Comparison of ENCODE assay signal across 23 cellular contexts in the genomic region with DNA sequence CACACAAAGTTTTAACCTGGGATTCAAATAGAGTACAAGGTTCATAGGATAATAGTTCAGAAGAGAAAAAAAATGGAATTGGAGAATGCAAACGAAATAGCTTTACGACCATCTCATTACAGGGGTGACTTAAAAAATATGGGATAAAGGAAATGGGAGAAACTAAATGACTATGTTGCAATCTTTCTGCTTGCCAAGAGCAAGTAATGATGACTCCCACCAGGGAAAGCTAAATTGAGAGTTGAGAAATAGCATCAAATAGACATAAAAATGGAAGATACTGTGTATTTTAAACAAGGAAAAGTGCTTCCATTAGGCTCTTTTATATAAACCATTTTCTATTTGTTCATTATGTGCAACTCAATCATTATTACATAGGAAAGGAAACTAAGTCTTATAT.
"Had no signal": no experiment of that assay in that cellular context is flagged by ENCODE, and none has a peak within 500 bp of the region (broad histone marks: within the 10 kb centered on the region; RNA-seq: fewer than 3 reads in every experiment).

No MANE protein-coding gene starts in this region.

- H3K27ac Mint-ChIP-seq: natural killer cell; stimulated activated memory B cell treated with anti-CD40 and anti-IgM and Interleukin-4, amounts not matched to agents 10 μg/mL and 1 μg/mL and 100 μg/mL, for 72 hours; type B pancreatic cell had no signal

- H3K4me1 Mint-ChIP-seq: natural killer cell; neural crest cell; stimulated activated memory B cell treated with anti-CD40 and anti-IgM and Interleukin-4, amounts not matched to agents 10 μg/mL and 1 μg/mL and 100 μg/mL, for 72 hours had no signal

- DNase-seq: dermis blood vessel endothelial cell; effector memory CD4-positive, alpha-beta T cell; foreskin melanocyte; glutamatergic neuron; kidney; left lung; lower lobe of right lung; natural killer cell; pancreas; spleen; stimulated activated CD4-positive, alpha-beta T cell treated with anti-CD3 and anti-CD28 coated beads, Interleukin-4, amount 100 ng/mL, for 4 hours; stimulated activated naive CD8-positive, alpha-beta T cell treated with anti-CD3 and anti-CD28 coated beads, Interleukin-15, Interleukin-2, amounts not matched to agents 100 U/mL and 50 U/mL, for 24 hours; substantia nigra; testis; tibial artery had no signal

- H3K4me1 ChIP-seq: esophagus muscularis mucosa, left lung, lower lobe of right lung, pancreas, spleen, testis, tibial artery had no signal

- H3K36me3 ChIP-seq: esophagus muscularis mucosa, left lung, lower lobe of right lung, neutrophil, pancreas, spleen, tibial artery had no signal

- ATAC-seq: left lung; lower lobe of right lung; natural killer cell; pancreas; sciatic nerve; stimulated activated memory B cell treated with anti-CD40 and anti-IgM and Interleukin-4, amounts not matched to agents 10 μg/mL and 1 μg/mL and 100 μg/mL, for 72 hours; stimulated activated naive CD8-positive, alpha-beta T cell treated with anti-CD3 and anti-CD28 coated beads, Interleukin-15, Interleukin-2, amounts not matched to agents 100 U/mL and 50 U/mL, for 24 hours had no signal

- H3K27me3 Mint-ChIP-seq: stimulated activated memory B cell treated with anti-CD40 and anti-IgM and Interleukin-4, amounts not matched to agents 10 μg/mL and 1 μg/mL and 100 μg/mL, for 72 hours; type B pancreatic cell had no signal

- H3K4me3 ChIP-seq: coronary artery, esophagus muscularis mucosa, left lung, lower lobe of right lung, pancreas, skin epidermis, spleen, testis, tibial artery had no signal

- H3K4me3 Mint-ChIP-seq: natural killer cell; neural crest cell; stimulated activated memory B cell treated with anti-CD40 and anti-IgM and Interleukin-4, amounts not matched to agents 10 μg/mL and 1 μg/mL and 100 μg/mL, for 72 hours; type B pancreatic cell had no signal

- H3K27me3 ChIP-seq: esophagus muscularis mucosa, left lung, neutrophil, pancreas, spleen, testis, tibial artery had no signal

- H3K36me3 Mint-ChIP-seq: natural killer cell; stimulated activated memory B cell treated with anti-CD40 and anti-IgM and Interleukin-4, amounts not matched to agents 10 μg/mL and 1 μg/mL and 100 μg/mL, for 72 hours; type B pancreatic cell had no signal

- H3K9me3 Mint-ChIP-seq: natural killer cell, neural crest cell, type B pancreatic cell had no signal

- H3K9me3 ChIP-seq: esophagus muscularis mucosa, lower lobe of right lung, neutrophil, pancreas, testis, tibial artery had no signal

- H3K27ac ChIP-seq: coronary artery, esophagus muscularis mucosa, left lung, lower lobe of right lung, neutrophil, pancreas, skin epidermis, spleen, testis, tibial artery had no signal
